In the genomic region with DNA sequence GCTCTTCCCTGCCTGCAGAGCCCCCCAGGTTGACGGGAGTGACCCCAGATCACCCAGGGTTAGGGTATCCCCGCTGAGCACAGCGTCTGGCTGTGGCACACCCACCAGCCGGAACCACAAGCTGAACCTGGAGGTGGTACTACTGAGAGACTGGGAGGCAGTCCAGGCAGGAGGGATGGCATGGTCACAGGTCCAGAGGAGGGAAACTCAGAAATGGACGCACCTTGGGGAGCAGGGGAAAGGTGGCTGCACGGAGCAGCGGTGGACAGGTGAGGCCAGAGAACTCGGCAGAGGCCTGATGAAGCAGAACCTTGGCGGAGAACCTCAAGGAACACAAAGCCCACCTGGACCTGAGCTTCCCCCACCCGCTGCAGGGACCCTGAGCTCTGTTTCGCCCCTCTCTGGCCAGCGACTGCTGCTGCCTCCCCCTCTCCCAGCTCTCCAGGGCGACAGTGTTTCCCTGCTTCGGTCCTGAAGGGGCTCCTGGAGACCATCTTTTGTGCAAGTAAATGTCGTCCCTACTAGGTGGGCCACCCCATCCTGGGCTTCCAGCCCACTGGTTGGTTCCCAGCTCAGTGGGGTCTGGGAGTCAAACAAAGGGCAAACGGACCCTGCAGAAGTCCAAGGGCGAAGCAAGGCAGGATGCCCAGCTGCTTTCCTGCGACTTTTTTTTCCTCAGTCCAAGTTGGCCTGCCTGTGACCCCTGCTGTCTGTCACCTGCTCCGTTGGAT, we compare ENCODE assay signal across 17 cellular contexts. TPM values are rescaled to one million over a fixed set of nuclear protein-coding genes. Genes with fewer than 3 reads are reported as not detected.
A peak's percentile ranks its signal among the peaks of the same experiment; 100 is the strongest.
DNase-seq lines count a peak whose midpoint lies in the region; ATAC-seq, FAIRE-seq and TF ChIP-seq lines count a peak whose summit lies in the region.
"Had no signal": no experiment of that assay in that cellular context is flagged by ENCODE, and none has a peak within 500 bp of the region (broad histone marks: within the 10 kb centered on the region; RNA-seq: fewer than 3 reads in every experiment).

No MANE protein-coding gene starts in this region.

- H3K4me2 ChIP-seq in HCT116 (ENCODE audit: low read length) (no peak overlapping the region), H1 (ENCODE audit: insufficient read depth in 1 of 2, low read depth in 2 of 2, low read length in 2 of 2) (peak overlapping the region; percentile 80), neural progenitor cell (peak overlapping the region; percentile 90)

- H3K36me3 ChIP-seq in ES-I3 (ENCODE audit: insufficient read depth, low read length) (no peaks in the 10 kb centered on the region), HCT116 (ENCODE audit: control insufficient read depth in 1 of 2, insufficient read depth in 2 of 2, low read length in 2 of 2) (no peaks in the 10 kb centered on the region), H1 (ENCODE audit: control insufficient read depth in 2 of 4, insufficient read depth in 4 of 4, low read length in 3 of 4) (peaks cover 0 to 3% (median 0%) of the 10 kb centered on the region in 4 experiments; a peak in 1 of 8 replicates), neural progenitor cell (no peaks in the 10 kb centered on the region), ovary (no peaks in the 10 kb centered on the region)
- H3K36me3 ChIP-seq: esophagus muscularis mucosa, left lung had no signal

- peaks cover 13% of the 10 kb centered on the region; the same call in 1 of the 2 replicates for H3K23me2 ChIP-seq in H1 (ENCODE audit: low read depth, low read length)

- H3K9me2 ChIP-seq in HCT116 (ENCODE audit: insufficient read depth), result no peaks in the 10 kb centered on the region

- no peaks in the 10 kb centered on the region for H3K36me3 Mint-ChIP-seq in neural progenitor cell
- H3K36me3 Mint-ChIP-seq: activated CD8-positive, alpha-beta memory T cell treated with anti-CD3 and anti-CD28 coated beads, Interleukin-2, amount 10 ng/mL, durations not matched to agents 7 days and 5 days had no signal

- no peak overlapping the region for H4K91ac ChIP-seq in H1 (replicated peaks; ENCODE audit: insufficient read length, low read length)

- no peak for TF ChIP-seq POLR2A in HCT116 (IDR thresholded peaks at IDR 0.05; ENCODE audit: borderline replicate concordance, extremely low read depth, insufficient read depth, insufficient read length)
- TF ChIP-seq POLR2A in H1 (IDR thresholded peaks at IDR 0.05; ENCODE audit: control extremely low read depth in 1 of 2, low read depth in 2 of 2, low read length in 2 of 2), result no peak
- TF ChIP-seq POLR2A in ovary (IDR thresholded peaks at IDR 0.05), result no peak

- POLR2A ChIA-PET in HCT116 (lab: Charles Lee) (no interaction called here), H1 (lab: Charles Lee; ENCODE audit: partially characterized antibody) (interaction anchor here (1.2 kb wide), 1 partner anchor 48 kb away, joined by 4 read pairs; no protein-coding TSS in a partner anchor)

- CTCF ChIA-PET in HCT116 (lab: Charles Lee) (no interaction called here), H1 (lab: Charles Lee; ENCODE audit: partially characterized antibody) (interaction anchor here (0.6 to 2.7 kb wide), 13 partner anchors 12 to 86 kb away, joined by 3 to 10 read pairs (median 3); no protein-coding TSS in a partner anchor)

- H3K4me1 Mint-ChIP-seq in neural progenitor cell, result peaks cover 9% of the 10 kb centered on the region

- no peak for FAIRE-seq in H1 (lab: Jason Lieb, UNC)
- FAIRE-seq: HTR-8/SVneo had no signal

- H3K79me1 ChIP-seq in H1 (ENCODE audit: low read depth, low read length), result no peaks in the 10 kb centered on the region

- no peak for TF ChIP-seq RAD21 in HCT116 (IDR thresholded peaks at IDR 0.05; ENCODE audit: low read depth)
- TF ChIP-seq RAD21 in H1 (IDR thresholded peaks at IDR 0.05 in 1 of 2, conservative IDR thresholded peaks at IDR 0.05 in 1 of 2; ENCODE audit: low read depth in 2 of 2, low read length in 2 of 2), result no peak

- H2BK15ac ChIP-seq in H1 (ENCODE audit: low read length), result peak overlapping the region; percentile 92; the same call in 1 of the 2 replicates

- peak overlapping the region; percentile 26; the same call in 1 of the 2 replicates for H3K18ac ChIP-seq in H1 (ENCODE audit: extremely low read depth, low read length)

- H3K9ac ChIP-seq in ES-I3 (ENCODE audit: low read depth, low read length) (peak overlapping the region; percentile 44; the same call in 1 of the 2 replicates), HCT116 (ENCODE audit: low read length) (no peak overlapping the region), H1 (replicated peaks in 1 of 4; ENCODE audit: extremely low read depth in 1 of 4, low read depth in 3 of 4, low read length in 3 of 4) (peak overlapping the region in 2 of 4 experiments; percentile 6 to 16; a peak in 2 of 7 replicates), neural progenitor cell (no peak overlapping the region)

- H3K4ac ChIP-seq in H1 (replicated peaks; ENCODE audit: insufficient read length, low read depth, low read length), result no peak overlapping the region

- intact Hi-C loops in HCT116 (cut with micrococcal nuclease), result no loop called here
- intact Hi-C loops in ovary (cut with DNase I), result no loop called here

- H4K20me1 ChIP-seq in HCT116 (ENCODE audit: insufficient read depth) (no peaks in the 10 kb centered on the region), H1 (replicated peaks in 1 of 2; ENCODE audit: control insufficient read depth in 1 of 2, insufficient read depth in 2 of 2, low read length in 2 of 2) (no peaks in the 10 kb centered on the region), neural progenitor cell (ENCODE audit: low read depth) (peaks cover 3% of the 10 kb centered on the region)

- RAD21 ChIA-PET in HCT116 (lab: Charles Lee; ENCODE audit: low non-redundant PET in 1 of 2, low total read pairs in 2 of 2, uncharacterized antibody in 2 of 2, unreplicated experiment in 2 of 2), result no interaction called here

- no peak overlapping the region for H4K5ac ChIP-seq in H1 (ENCODE audit: insufficient read length, low read depth, low read length)

- no peak for DNase-seq in HCT116 (ENCODE audit: low read depth, low spot score)
- no peak for DNase-seq in H1 (ENCODE audit: low read depth in 1 of 2, low spot score in 2 of 2)
- DNase-seq in neural progenitor cell (ENCODE audit: low spot score), result no peak
- no peak for DNase-seq in ovary
- DNase-seq in DMS 273 treated with DMSO at 0.1 percent for 48 hours (lab: John Stamatoyannopoulos, UW), result no peak
- DNase-seq: activated CD8-positive, alpha-beta memory T cell treated with anti-CD3 and anti-CD28 coated beads, Interleukin-2, amount 10 ng/mL, durations not matched to agents 7 days and 5 days; activated gamma-delta T cell treated with Interleukin-2 at 50 U/mL for 16 hours; AML-193; psoas muscle had no signal

- no peaks in the 10 kb centered on the region for H3K9me3 Mint-ChIP-seq in neural progenitor cell

- H2AFZ ChIP-seq in HCT116 (ENCODE audit: low read depth, low read length, poor library complexity, severe bottlenecking) (no peak overlapping the region), H1 (ENCODE audit: low read length) (peak overlapping the region; percentile 90; the same call in 1 of the 2 replicates), neural progenitor cell (replicated peaks) (peak overlapping the region; percentile 89)

- H3K27me3 Mint-ChIP-seq in neural progenitor cell (ENCODE audit: insufficient read depth, low read depth), result peaks cover 37% of the 10 kb centered on the region

- H2BK120ac ChIP-seq in H1 (replicated peaks; ENCODE audit: low read depth, low read length), result no peak overlapping the region

- H2BK12ac ChIP-seq in H1 (ENCODE audit: low read depth, low read length), result peak overlapping the region; percentile 53; the same call in 1 of the 2 replicates

- no peaks in the 10 kb centered on the region for H3K27me3 ChIP-seq in HCT116 (ENCODE audit: insufficient read depth, low read length)
- H3K27me3 ChIP-seq in H1 (replicated peaks in 1 of 4; ENCODE audit: control insufficient read depth in 3 of 4, extremely low read depth in 1 of 4, insufficient read depth in 3 of 4, low read length in 3 of 4), result peaks cover 10 to 33% (median 25%) of the 10 kb centered on the region in 4 experiments
- H3K27me3 ChIP-seq in neural progenitor cell, result peaks cover 45% of the 10 kb centered on the region
- H3K27me3 ChIP-seq in ovary, result no peaks in the 10 kb centered on the region

- peaks cover 24% of the 10 kb centered on the region for H3F3A ChIP-seq in neural progenitor cell (ENCODE audit: low read depth)

- 69% methylated on average over 19 of the region's 19 CpGs; no CpG with 5 or more reads in 1 of the 2 experiments for WGBS in H1 (ENCODE audit: extremely low coverage in 1 of 2, insufficient coverage in 1 of 2, insufficient read length in 1 of 2, insufficient replicate concordance in 2 of 2, low coverage in 1 of 2, low lambda C conversion rate in 2 of 2, missing lambda C conversion rate in 1 of 2), 2 experiments
- 31 to 45% (median 32%) methylated on average over 19 of the region's 19 CpGs for WGBS in ovary, 3 donors

- TF ChIP-seq CTCF in HCT116 (IDR thresholded peaks at IDR 0.05 in 2 of 3, conservative IDR thresholded peaks at IDR 0.05 in 1 of 3; ENCODE audit: borderline replicate concordance in 1 of 3, insufficient read depth in 1 of 3, low read depth in 2 of 3, low read length in 2 of 3) (no peak), H1 (IDR thresholded peaks at IDR 0.05; ENCODE audit: control extremely low read depth in 1 of 3, insufficient read depth in 1 of 3, low read depth in 1 of 3, low read length in 3 of 3) (no peak), neural progenitor cell (IDR thresholded peaks at IDR 0.05) (no peak), ovary (IDR thresholded peaks at IDR 0.05) (no peak)

- H3K4me1 ChIP-seq in ES-I3 (ENCODE audit: insufficient read depth, low read length) (peaks cover 9% of the 10 kb centered on the region; the same call in 1 of the 2 replicates), HCT116 (ENCODE audit: control insufficient read depth in 1 of 2, insufficient read depth in 2 of 2, low read length in 2 of 2) (peaks cover 10 to 36% of the 10 kb centered on the region in 2 experiments), H1 (replicated peaks in 1 of 4; ENCODE audit: control insufficient read depth in 3 of 4, insufficient read depth in 4 of 4, low read length in 3 of 4) (peaks cover 0 to 20% (median 14%) of the 10 kb centered on the region in 4 experiments; a peak in 6 of 7 replicates), neural progenitor cell (peaks cover 12% of the 10 kb centered on the region), ovary (ENCODE audit: insufficient read depth) (peaks cover 3% of the 10 kb centered on the region)
- H3K4me1 ChIP-seq: psoas muscle had no signal

- H3K79me2 ChIP-seq in HCT116 (ENCODE audit: insufficient read depth, low read length) (no peaks in the 10 kb centered on the region), H1 (ENCODE audit: control insufficient read depth in 1 of 2, insufficient read depth in 2 of 2, low read length in 2 of 2) (no peaks in the 10 kb centered on the region), neural progenitor cell (ENCODE audit: low read depth) (no peaks in the 10 kb centered on the region)

- TF ChIP-seq EP300 in H1 (IDR thresholded peaks at IDR 0.05; ENCODE audit: borderline replicate concordance in 1 of 2, low read depth in 2 of 2, low read length in 2 of 2), result no peak
- TF ChIP-seq EP300 in ovary (IDR thresholded peaks at IDR 0.05), result no peak

- TSS peak; percentile 35 for BruUV-seq in HCT116 (replicated peaks; lab: Mats Ljungman, UMichigan)

- 0 out of 2 replicates have a peak overlapping the region, but pooled peaks have one; percentile 18 for H2BK5ac ChIP-seq in H1 (ENCODE audit: low read depth, low read length)

- H3K23ac ChIP-seq in H1 (ENCODE audit: insufficient read length), result no peak overlapping the region

- H3K27ac Mint-ChIP-seq in neural progenitor cell, result no peak overlapping the region
- H3K27ac Mint-ChIP-seq: activated CD8-positive, alpha-beta memory T cell treated with anti-CD3 and anti-CD28 coated beads, Interleukin-2, amount 10 ng/mL, durations not matched to agents 7 days and 5 days had no signal

- ATAC-seq in HCT116, result no peak
- no peak for ATAC-seq in HG03139 (IDR thresholded peaks at IDR 0.05; ENCODE audit: unreplicated experiment)
- no peak for ATAC-seq in GM21717 (IDR thresholded peaks at IDR 0.05; ENCODE audit: unreplicated experiment)
- ATAC-seq: activated CD8-positive, alpha-beta memory T cell treated with anti-CD3 and anti-CD28 coated beads, Interleukin-2, amount 10 ng/mL, durations not matched to agents 7 days and 5 days; psoas muscle had no signal

- H4K8ac ChIP-seq in H1 (ENCODE audit: extremely low read depth, insufficient read depth, low read length), result peak overlapping the region; percentile 73

- H3K4me3 ChIP-seq in HCT116 (replicated peaks in 1 of 2; ENCODE audit: low read depth in 1 of 2, low read length in 2 of 2) (no peak overlapping the region), H1 (ENCODE audit: extremely low read depth in 1 of 4, insufficient read depth in 2 of 4, low read depth in 3 of 4, low read length in 4 of 4) (peak overlapping the region; percentile 20 to 63 (median 42); a peak in 7 of 8 replicates), neural progenitor cell (peak overlapping the region; percentile 48), ovary (no peak overlapping the region)
- H3K4me3 ChIP-seq: left lung, psoas muscle had no signal

- H3K14ac ChIP-seq in H1 (ENCODE audit: insufficient read length), result no peak overlapping the region

- H2AK5ac ChIP-seq in H1 (ENCODE audit: low read depth, low read length), result peak overlapping the region; percentile 47; the same call in 1 of the 2 replicates

- H2BK20ac ChIP-seq in H1 (ENCODE audit: low read length), result 0 out of 2 replicates have a peak overlapping the region, but pooled peaks have one; percentile 21

- peak overlapping the region; percentile 6 for H3K56ac ChIP-seq in H1 (replicated peaks; ENCODE audit: insufficient read length, low read depth, low read length)

- peak overlapping the region; percentile 75 for H3K4me3 Mint-ChIP-seq in neural progenitor cell
- H3K4me3 Mint-ChIP-seq: activated CD8-positive, alpha-beta memory T cell treated with anti-CD3 and anti-CD28 coated beads, Interleukin-2, amount 10 ng/mL, durations not matched to agents 7 days and 5 days had no signal

- H3K9me3 ChIP-seq in ES-I3 (ENCODE audit: control insufficient read depth, insufficient read depth, low read length) (no peaks in the 10 kb centered on the region), HCT116 (ENCODE audit: control insufficient read depth in 1 of 2, insufficient read depth in 1 of 2, low read depth in 1 of 2, low read length in 2 of 2) (no peaks in the 10 kb centered on the region), H1 (ENCODE audit: insufficient read depth in 2 of 2, low read depth in 1 of 2, low read length in 1 of 2) (peaks cover 0 to 4% of the 10 kb centered on the region in 2 experiments; a peak in 2 of 4 replicates), neural progenitor cell (ENCODE audit: low read depth) (no peaks in the 10 kb centered on the region), ovary (no peaks in the 10 kb centered on the region)
- H3K9me3 ChIP-seq: esophagus muscularis mucosa, left lung, psoas muscle had no signal

- H3K27ac ChIP-seq in HCT116 (ENCODE audit: low read depth, low read length), result no peak overlapping the region
- no peak overlapping the region for H3K27ac ChIP-seq in H1 (ENCODE audit: low read depth, low read length)
- H3K27ac ChIP-seq in neural progenitor cell, result no peak overlapping the region
- no peak overlapping the region for H3K27ac ChIP-seq in ovary
- H3K27ac ChIP-seq: esophagus muscularis mucosa, left lung, psoas muscle had no signal

RNA-seq across cellular contexts. Expression of gene ADGRD2, which starts 0.8 kb away (rescaled TPM):
- total RNA-seq in HCT116 (2021; ENCODE audit: unreplicated experiment) (not detected), neural progenitor cell (ENCODE audit: low replicate concordance) (0.13 and 0.43 TPM in 2 replicates), ovary (not detected)
- 0.79 and 1.5 TPM in 2 replicates for polyA plus RNA-seq in HCT116 (2012)
- 1.1 and 1.4 TPM in 2 replicates for total RNA-seq in H1 (2021; fragmentation: NEBNext Ultra II Directional; extraction: Animal tissue kit (Norgen Biotek cat#: 25700))
- polyA plus RNA-seq in H1 (2011; rRNA removed) (0.41 and 1.2 TPM in 2 replicates), ovary (not detected)
- 0.97 TPM for polyA plus RNA-seq in H1 (2011; cell fraction: cytosol; rRNA removed)
- polyA plus RNA-seq in H1 (2011; cell fraction: nucleus; rRNA removed), result 6.4 TPM
- polyA plus RNA-seq in H1 (2012, experiment 1 of 2), result 0.18 to 1.4 TPM (median 0.68 TPM) in 4 replicates
- polyA plus RNA-seq in H1 (2012, experiment 2 of 2), result 0.13 TPM
- 0.36 TPM for polyA plus RNA-seq in H1 (2013, experiment 1 of 2)
- 0.42 TPM for polyA plus RNA-seq in H1 (2013, experiment 2 of 2)
- 0.32 and 2.0 TPM in 2 replicates for polyA minus RNA-seq in H1 (2011; rRNA and poly(A)+ RNA removed)
- polyA minus RNA-seq in H1 (2011; cell fraction: cytosol; rRNA and poly(A)+ RNA removed), result 2.3 TPM
- polyA minus RNA-seq in H1 (2011; cell fraction: nucleus; rRNA and poly(A)+ RNA removed), result 4.8 TPM
- total RNA-seq: activated CD8-positive, alpha-beta memory T cell treated with anti-CD3 and anti-CD28 coated beads, Interleukin-2, amount 10 ng/mL, durations not matched to agents 7 days and 5 days; dermis blood vessel endothelial cell; esophagus muscularis mucosa; left lung; psoas muscle; T-helper 1 cell treated with Interleukin-12 subunit alpha and Interleukin-12 subunit beta and Interleukin-4 antibody, amounts not matched to agents 30 ng/mL and 1 ng/mL, for 36 hours had no signal
- polyA plus RNA-seq: psoas muscle had no signal

RNA-seq across cellular contexts. Expression of gene PSMB7, which starts 35.9 kb away (rescaled TPM):
- total RNA-seq in HCT116 (2021; ENCODE audit: unreplicated experiment), result 222 TPM
- 305 and 343 TPM in 2 replicates for polyA plus RNA-seq in HCT116 (2012)
- 219 and 222 TPM in 2 replicates for total RNA-seq in H1 (2021; fragmentation: NEBNext Ultra II Directional; extraction: Animal tissue kit (Norgen Biotek cat#: 25700))
- 213 and 357 TPM in 2 replicates for polyA plus RNA-seq in H1 (2011; rRNA removed)
- 297 TPM for polyA plus RNA-seq in H1 (2011; cell fraction: cytosol; rRNA removed)
- polyA plus RNA-seq in H1 (2011; cell fraction: nucleus; rRNA removed), result 129 TPM
- 339 to 357 TPM (median 351 TPM) in 4 replicates for polyA plus RNA-seq in H1 (2012, experiment 1 of 2)
- 227 TPM for polyA plus RNA-seq in H1 (2012, experiment 2 of 2)
- 173 TPM for polyA plus RNA-seq in H1 (2013, experiment 1 of 2)
- polyA plus RNA-seq in H1 (2013, experiment 2 of 2), result 175 TPM
- 273 and 298 TPM in 2 replicates for polyA minus RNA-seq in H1 (2011; rRNA and poly(A)+ RNA removed)
- polyA minus RNA-seq in H1 (2011; cell fraction: cytosol; rRNA and poly(A)+ RNA removed), result 106 TPM
- 89.9 TPM for polyA minus RNA-seq in H1 (2011; cell fraction: nucleus; rRNA and poly(A)+ RNA removed)
- 249 and 270 TPM in 2 replicates for total RNA-seq in neural progenitor cell (ENCODE audit: low replicate concordance)
- total RNA-seq in ovary, result 100 to 1,000 TPM in 1 of 7 donors, 10 to 100 TPM in 6; 88.0 to 102 (median 92.7) TPM
- polyA plus RNA-seq in ovary, result 100 to 1,000 TPM; 153 to 211 TPM

RNA-seq across cellular contexts. Expression of gene NR5A1, which starts 56.1 kb away (rescaled TPM):
- total RNA-seq in HCT116 (2021; ENCODE audit: unreplicated experiment) (0.64 TPM), neural progenitor cell (ENCODE audit: low replicate concordance) (1.0 and 3.3 TPM in 2 replicates), ovary (10 to 100 TPM; 14.7 to 73.6 (median 50.6) TPM)
- polyA plus RNA-seq in HCT116 (2012), result 0.02 and 0.04 TPM in 2 replicates
- total RNA-seq in H1 (2021; fragmentation: NEBNext Ultra II Directional; extraction: Animal tissue kit (Norgen Biotek cat#: 25700)), result 0.42 and 0.58 TPM in 2 replicates
- polyA plus RNA-seq in H1 (2011; rRNA removed) (0.29 and 0.74 TPM in 2 replicates), ovary (10 to 100 TPM; 31.8 to 45.2 TPM)
- 0.34 TPM for polyA plus RNA-seq in H1 (2011; cell fraction: cytosol; rRNA removed)
- polyA plus RNA-seq in H1 (2011; cell fraction: nucleus; rRNA removed), result 0.37 TPM
- polyA plus RNA-seq in H1 (2012, experiment 1 of 2), result 0.27 to 0.74 TPM (median 0.45 TPM) in 3 of 4 replicates, not detected in the other
- 0.16 TPM for polyA plus RNA-seq in H1 (2012, experiment 2 of 2)
- 0.22 TPM for polyA plus RNA-seq in H1 (2013, experiment 1 of 2)
- polyA plus RNA-seq in H1 (2013, experiment 2 of 2), result 0.17 TPM
- polyA minus RNA-seq in H1 (2011; rRNA and poly(A)+ RNA removed), result 0.47 and 0.90 TPM in 2 replicates
- not detected for polyA minus RNA-seq in H1 (2011; cell fraction: cytosol; rRNA and poly(A)+ RNA removed)
- polyA minus RNA-seq in H1 (2011; cell fraction: nucleus; rRNA and poly(A)+ RNA removed), result 0.30 TPM
- total RNA-seq: activated CD8-positive, alpha-beta memory T cell treated with anti-CD3 and anti-CD28 coated beads, Interleukin-2, amount 10 ng/mL, durations not matched to agents 7 days and 5 days; dermis blood vessel endothelial cell; T-helper 1 cell treated with Interleukin-12 subunit alpha and Interleukin-12 subunit beta and Interleukin-4 antibody, amounts not matched to agents 30 ng/mL and 1 ng/mL, for 36 hours had no signal

Comparison
In these comparisons a context has a peak if more than half of its experiments do, and no peak if none do; other contexts are left out.
1. H3K4me3 ChIP-seq: peak in H1 (4 of 4) and neural progenitor cell (single experiment); none in HCT116 (0 of 2) and ovary (single experiment).